In the genomic region with DNA sequence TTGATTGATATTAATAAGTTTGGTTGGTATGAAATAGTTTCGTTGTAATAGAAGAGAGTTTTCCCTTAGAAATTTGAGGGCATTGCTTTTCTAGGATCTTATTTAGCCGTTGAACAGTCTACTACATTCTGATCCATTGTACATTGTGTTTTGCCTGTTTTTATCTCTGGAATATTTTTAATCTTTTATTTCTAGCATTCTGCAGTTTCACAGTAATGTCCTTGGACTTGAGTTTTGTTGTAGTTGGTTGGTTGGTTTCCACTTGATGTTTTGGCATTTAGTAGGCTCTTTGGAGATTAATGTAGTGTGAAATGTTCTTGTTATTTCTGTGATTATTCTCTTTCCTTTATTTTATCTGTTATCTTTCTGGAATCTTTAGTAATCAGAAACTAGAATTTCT, we compare ENCODE assay signal across 18 cellular contexts.
DNase-seq lines count a peak whose midpoint lies in the region; ATAC-seq, FAIRE-seq and TF ChIP-seq lines count a peak whose summit lies in the region.
"Had no signal": no experiment of that assay in that cellular context is flagged by ENCODE, and none has a peak within 500 bp of the region (broad histone marks: within the 10 kb centered on the region; RNA-seq: fewer than 3 reads in every experiment).

No MANE protein-coding gene starts in this region.

- peaks cover 3% of the 10 kb centered on the region for H3K4me1 Mint-ChIP-seq in astrocyte (ENCODE audit: low read depth, unreplicated experiment)
- peaks cover 17% of the 10 kb centered on the region for H3K4me1 Mint-ChIP-seq in osteocyte (ENCODE audit: unreplicated experiment)

- ATAC-seq in left ventricle myocardium superior, result peak; percentile 49
- no peak for ATAC-seq in left cardiac atrium
- ATAC-seq in left lobe of liver, result no peak
- ATAC-seq: A549 had no signal

- H3K9me3 ChIP-seq in astrocyte (ENCODE audit: insufficient read depth, low read depth, low read length), result no peaks in the 10 kb centered on the region
- H3K9me3 ChIP-seq: A549, HAP-1 had no signal

- no peak overlapping the region for H3K4me3 Mint-ChIP-seq in astrocyte (ENCODE audit: unreplicated experiment)
- H3K4me3 Mint-ChIP-seq in osteocyte (ENCODE audit: unreplicated experiment), result no peak overlapping the region
- H3K4me3 Mint-ChIP-seq: CD4-positive, alpha-beta T cell had no signal

- H3K4me3 ChIP-seq in astrocyte (ENCODE audit: insufficient read depth, low read depth, low read length), result no peak overlapping the region
- H3K4me3 ChIP-seq: A549, HAP-1 had no signal

- H3K27me3 Mint-ChIP-seq in astrocyte (ENCODE audit: low read depth, unreplicated experiment) (no peaks in the 10 kb centered on the region), osteocyte (ENCODE audit: unreplicated experiment) (no peaks in the 10 kb centered on the region)
- H3K27me3 Mint-ChIP-seq: CD4-positive, alpha-beta T cell had no signal

- TF ChIP-seq CTCF in astrocyte (IDR thresholded peaks at IDR 0.05; ENCODE audit: insufficient read depth, low read depth, low read length) (no peak), osteocyte (IDR thresholded peaks at IDR 0.05) (no peak)

- no peak for FAIRE-seq in astrocyte (lab: Jason Lieb, UNC)
- FAIRE-seq: A549, G401.6, GM12891, GM19239, H1 had no signal

- H3K9me3 Mint-ChIP-seq in astrocyte (ENCODE audit: unreplicated experiment) (peaks cover 16% of the 10 kb centered on the region), osteocyte (ENCODE audit: unreplicated experiment) (peaks cover 14% of the 10 kb centered on the region)

- peak overlapping the region; percentile 64 for H3K27ac Mint-ChIP-seq in astrocyte (ENCODE audit: unreplicated experiment)
- H3K27ac Mint-ChIP-seq in osteocyte (ENCODE audit: unreplicated experiment), result peak overlapping the region; percentile 54
- H3K27ac Mint-ChIP-seq: CD4-positive, alpha-beta T cell had no signal

- peaks cover 9% of the 10 kb centered on the region for H4K20me1 ChIP-seq in astrocyte (ENCODE audit: insufficient read depth, low read length)

- no peak overlapping the region for H2AFZ ChIP-seq in astrocyte (ENCODE audit: low read depth, low read length)

- H3K9ac ChIP-seq in astrocyte (ENCODE audit: low read length), result no peak overlapping the region

- H3K36me3 ChIP-seq in astrocyte (ENCODE audit: insufficient read depth, low read length), result no peaks in the 10 kb centered on the region
- H3K36me3 ChIP-seq: HAP-1 had no signal

- H3K4me1 ChIP-seq in astrocyte (ENCODE audit: insufficient read depth, low read length), result no peaks in the 10 kb centered on the region
- H3K4me1 ChIP-seq: A549, Caco-2, HAP-1 had no signal

- peaks cover 8% of the 10 kb centered on the region for H3K79me2 ChIP-seq in astrocyte (ENCODE audit: insufficient read depth, low read length)

- H3K36me3 Mint-ChIP-seq in astrocyte (ENCODE audit: low read depth, unreplicated experiment) (peaks cover 22% of the 10 kb centered on the region), osteocyte (ENCODE audit: unreplicated experiment) (peaks cover 20% of the 10 kb centered on the region)

- no peak overlapping the region for H3K27ac ChIP-seq in astrocyte (ENCODE audit: low read depth, low read length)
- H3K27ac ChIP-seq: A549, C4-2B, HL-60 had no signal

- no peaks in the 10 kb centered on the region for H3K27me3 ChIP-seq in astrocyte (ENCODE audit: insufficient read depth, low read length)

- intact Hi-C loops in left ventricle myocardium superior (cut with micrococcal nuclease), result no loop called here
- intact Hi-C loops in left cardiac atrium (cut with DNase I), result no loop called here

- DNase-seq in left ventricle myocardium superior (no peak), left cardiac atrium (no peak), astrocyte (ENCODE audit: low read depth) (no peak), osteocyte (ENCODE audit: extremely low spot score, unreplicated experiment) (no peak), left lobe of liver (ENCODE audit: low spot score) (no peak), NCI-H1436 (lab: John Stamatoyannopoulos, UW) (no peak), HCEC 1CT (no peak)
- DNase-seq: AML-193; Caco-2; CD4-positive, alpha-beta T cell had no signal

- no peak overlapping the region for H3K4me2 ChIP-seq in astrocyte (ENCODE audit: low read length)
- H3K4me2 ChIP-seq: A549 had no signal
